5 cellular contexts compared by ENCODE assay signal in the genomic region with DNA sequence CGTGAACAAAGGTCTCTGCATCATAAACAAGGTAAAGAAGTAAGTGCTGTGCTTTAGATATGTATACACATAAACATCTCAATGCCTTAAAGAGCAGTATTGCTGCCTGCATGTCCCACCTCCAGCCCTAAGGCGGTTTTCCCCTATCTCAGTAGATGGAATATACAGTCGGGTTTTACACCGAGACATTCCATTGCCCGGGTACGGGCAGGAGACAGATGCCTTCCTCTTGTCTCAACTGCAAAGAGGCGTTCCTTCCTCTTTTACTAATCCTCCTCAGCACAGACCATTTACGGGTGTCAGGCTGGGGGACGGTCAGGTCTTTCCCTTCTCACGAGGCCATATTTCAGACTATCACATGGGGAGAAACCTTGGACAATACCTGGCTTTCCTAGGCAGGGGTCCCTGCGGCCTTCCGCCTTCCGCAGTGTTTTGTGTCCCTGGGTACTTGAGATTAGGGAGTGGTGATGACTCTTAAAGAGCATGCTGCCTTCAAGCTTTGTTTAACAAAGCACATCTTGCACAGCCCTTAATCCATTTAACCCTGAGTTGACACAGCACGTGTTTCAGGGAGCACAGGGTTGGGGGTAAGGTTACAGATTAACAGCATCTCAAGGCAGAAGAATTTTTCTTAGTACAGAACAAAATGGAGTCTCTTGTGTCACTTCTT. TPM values are rescaled to one million over a fixed set of nuclear protein-coding genes. Genes with fewer than 3 reads are reported as not detected.
"Had no signal": no experiment of that assay in that cellular context is flagged by ENCODE, and none has a peak within 500 bp of the region (broad histone marks: within the 10 kb centered on the region; RNA-seq: fewer than 3 reads in every experiment).

No MANE protein-coding gene starts in this region.

RNA-seq across cellular contexts. Expression of gene MOBP, which starts 48.8 kb away (rescaled TPM):
- total RNA-seq: activated CD4-positive, alpha-beta memory T cell treated with anti-CD3 and anti-CD28 coated beads for 36 hours; activated T-cell treated with anti-CD3 and anti-CD28 coated beads, Interleukin-2, amount 50 U/mL, for 4 hours; bronchial epithelial cell; RPMI7951; T-helper 1 cell treated with Interleukin-12 subunit alpha and Interleukin-12 subunit beta and Interleukin-4 antibody, amounts not matched to agents 30 ng/mL and 1 ng/mL, for 36 hours had no signal
